8 cellular contexts compared by ENCODE assay signal in genomic region chr19:17686592-17687042, GRCh38. TPM values are rescaled to one million over a fixed set of nuclear protein-coding genes. Genes with fewer than 3 reads are reported as not detected.
DNase-seq lines count a peak whose midpoint lies in the region; ATAC-seq lines count a peak whose summit lies in the region.

No MANE protein-coding gene starts in this region.

- H3K4me1 ChIP-seq in urinary bladder (ENCODE audit: insufficient read depth), result no peaks in the 10 kb centered on the region

- H3K27ac ChIP-seq in urinary bladder (ENCODE audit: low read depth), result no peak overlapping the region

- intact Hi-C loops in Right ventricle myocardium superior (cut with DNase I), result no loop called here
- intact Hi-C loops in cardiac septum (cut with DNase I), result no loop called here

- no peak for ATAC-seq in Right ventricle myocardium superior (ENCODE audit: poor library complexity)
- no peak for ATAC-seq in T-helper 17 cell
- ATAC-seq in HG03439 (IDR thresholded peaks at IDR 0.05; ENCODE audit: unreplicated experiment), result no peak
- no peak for ATAC-seq in HG02642 (IDR thresholded peaks at IDR 0.05; ENCODE audit: poor library complexity, unreplicated experiment)

- H3K36me3 ChIP-seq in urinary bladder (ENCODE audit: insufficient read depth), result no peaks in the 10 kb centered on the region

- H3K4me1 Mint-ChIP-seq in T-helper 17 cell, result peaks cover 4% of the 10 kb centered on the region

- peak overlapping the region; percentile 50 for H3K4me3 Mint-ChIP-seq in T-helper 17 cell

- peaks cover 51% of the 10 kb centered on the region for H3K27me3 Mint-ChIP-seq in T-helper 17 cell

- peak overlapping the region; percentile 1 for H3K4me3 ChIP-seq in urinary bladder (ENCODE audit: low read depth, low read length)

- under 1% methylated on average over 28 of the region's 28 CpGs for WGBS in urinary bladder

- DNase-seq in Right ventricle myocardium superior, result peak; percentile 50
- no peak for DNase-seq in cardiac septum (ENCODE audit: low spot score)
- no peak for DNase-seq in T-helper 17 cell
- peak; percentile 86 for DNase-seq in hepatic stellate cell (ENCODE audit: low spot score)
- DNase-seq in inferior parietal cortex (ENCODE audit: extremely low spot score), result no peak

- no peak overlapping the region for H3K27ac Mint-ChIP-seq in T-helper 17 cell

- no peaks in the 10 kb centered on the region for H3K9me3 ChIP-seq in T-helper 17 cell (ENCODE audit: control insufficient read depth, low read length, poor library complexity, severe bottlenecking)

- peaks cover 6% of the 10 kb centered on the region for H3K36me3 Mint-ChIP-seq in T-helper 17 cell (ENCODE audit: low read depth)

RNA-seq across cellular contexts. Expression of gene UNC13A, which starts 1.5 kb away (rescaled TPM):
- total RNA-seq in Right ventricle myocardium superior, result 0.05 TPM
- 0.30 TPM for total RNA-seq in cardiac septum
- total RNA-seq in T-helper 17 cell, result not detected
- 0.48 TPM for total RNA-seq in urinary bladder
- 0.25 TPM for polyA plus RNA-seq in urinary bladder

RNA-seq across cellular contexts. Expression of gene MAP1S, which starts 32.7 kb away (rescaled TPM):
- 25.1 TPM for total RNA-seq in Right ventricle myocardium superior
- 27.5 TPM for total RNA-seq in cardiac septum
- 10 to 100 TPM; 34.6 to 36.0 TPM for total RNA-seq in T-helper 17 cell
- total RNA-seq in urinary bladder, result 26.8 TPM
- 34.4 TPM for polyA plus RNA-seq in urinary bladder

Comparison
In these comparisons a context has a peak if more than half of its experiments do, and no peak if none do; other contexts are left out.
1. DNase-seq: peak in Right ventricle myocardium superior (single experiment) and hepatic stellate cell (single experiment); none in cardiac septum (single experiment), T-helper 17 cell (0 of 3) and inferior parietal cortex (single experiment).